ENCODE assay signal across 10 cellular contexts in the genomic region with DNA sequence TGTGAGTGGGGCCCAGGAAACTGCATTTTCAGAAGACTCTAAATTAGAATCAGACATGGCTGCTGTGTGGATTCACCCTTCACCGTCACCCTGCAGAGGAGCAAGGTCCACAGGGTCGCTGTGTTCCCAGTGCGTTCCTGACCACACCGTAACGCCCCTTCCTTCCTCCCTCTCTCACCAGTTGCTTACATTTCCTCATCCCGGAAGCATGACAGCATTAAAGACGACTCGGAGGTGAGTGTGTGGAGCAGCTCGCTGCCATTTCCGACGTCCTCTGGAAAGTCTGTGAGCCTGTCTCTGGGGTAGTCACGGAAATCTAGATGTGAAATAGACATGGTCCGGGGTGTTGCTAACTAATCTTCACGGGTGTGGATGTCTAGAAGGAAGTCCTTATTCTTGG. TPM values are rescaled to one million over a fixed set of nuclear protein-coding genes. Genes with fewer than 3 reads are reported as not detected.
A peak's percentile ranks its signal among the peaks of the same experiment; 100 is the strongest.
DNase-seq lines count a peak whose midpoint lies in the region; ATAC-seq, FAIRE-seq and TF ChIP-seq lines count a peak whose summit lies in the region.
"Had no signal": no experiment of that assay in that cellular context is flagged by ENCODE, and none has a peak within 500 bp of the region (broad histone marks: within the 10 kb centered on the region; RNA-seq: fewer than 3 reads in every experiment).

No MANE protein-coding gene starts in this region.

- DNase-seq in NOMO-1 (lab: John Stamatoyannopoulos, UW; ENCODE audit: unreplicated experiment in 2 of 2): peak; percentile 83 to 92
- peak; percentile 89 for DNase-seq in activated CD8-positive, alpha-beta T cell treated with anti-CD3 and anti-CD28 coated beads, Interleukin-2, amount 10 ng/mL, durations not matched to agents 7 days and 5 days
- peak; percentile 29 for DNase-seq in endothelial cell of umbilical vein (ENCODE audit: low read depth, low spot score)
- DNase-seq in stimulated activated effector memory CD8-positive, alpha-beta T cell treated with anti-CD3 and anti-CD28 coated beads, Interleukin-12 subunit alpha, Interleukin-12 subunit beta, amount 100 ng/mL, for 72 hours (ENCODE audit: low spot score in 2 of 2): peak; percentile 15 to 62
- DNase-seq in DMS53 treated with DMSO at 0.1 percent for 48 hours (lab: John Stamatoyannopoulos, UW; ENCODE audit: unreplicated experiment): no peak
- no peak for DNase-seq in NCI-H1048 (lab: John Stamatoyannopoulos, UW)
- DNase-seq: NCI-H187 had no signal

- H3K79me2 ChIP-seq in endothelial cell of umbilical vein (ENCODE audit: control insufficient read depth, insufficient read depth, low read length): no peaks in the 10 kb centered on the region

- H3K4me1 ChIP-seq in endothelial cell of umbilical vein (ENCODE audit: control insufficient read depth, extremely low read depth, insufficient read depth, low read length): peaks cover 12% of the 10 kb centered on the region
- H3K4me1 ChIP-seq: SJSA1 had no signal

- no peaks in the 10 kb centered on the region for H3K27me3 ChIP-seq in endothelial cell of umbilical vein (ENCODE audit: control insufficient read depth in 2 of 2, insufficient read depth in 2 of 2, low read length in 2 of 2)
- H3K27me3 ChIP-seq: SJSA1 had no signal

- POLR2A ChIA-PET in activated CD8-positive, alpha-beta T cell treated with anti-CD3 and anti-CD28 coated beads, Interleukin-2, amount 10 ng/mL, durations not matched to agents 7 days and 5 days (lab: Charles Lee): interaction anchor here (0.8 to 1.0 kb wide), 3 partner anchors 13 to 46 kb away, joined by 3 to 4 read pairs (median 4); a partner anchor contains a TSS
- POLR2A ChIA-PET in endothelial cell of umbilical vein (lab: Charles Lee): no interaction called here

- H3K36me3 Mint-ChIP-seq in activated CD8-positive, alpha-beta T cell treated with anti-CD3 and anti-CD28 coated beads, Interleukin-2, amount 10 ng/mL, durations not matched to agents 7 days and 5 days (ENCODE audit: low read depth): peaks cover 4% of the 10 kb centered on the region
- no peaks in the 10 kb centered on the region for H3K36me3 Mint-ChIP-seq in stimulated activated effector memory CD8-positive, alpha-beta T cell treated with anti-CD3 and anti-CD28 coated beads, Interleukin-12 subunit alpha, Interleukin-12 subunit beta, amount 100 ng/mL, for 72 hours

- peak; percentile 75 for ATAC-seq in activated CD8-positive, alpha-beta T cell treated with anti-CD3 and anti-CD28 coated beads, Interleukin-2, amount 10 ng/mL, durations not matched to agents 7 days and 5 days
- ATAC-seq in stimulated activated effector memory CD8-positive, alpha-beta T cell treated with anti-CD3 and anti-CD28 coated beads, Interleukin-12 subunit alpha, Interleukin-12 subunit beta, amount 100 ng/mL, for 72 hours: peak; percentile 81
- ATAC-seq in HG03025 (IDR thresholded peaks at IDR 0.05; ENCODE audit: low FRiP score, unreplicated experiment): no peak

- H4K20me1 ChIP-seq in endothelial cell of umbilical vein (replicated peaks; ENCODE audit: control insufficient read depth, extremely low read depth, insufficient read depth, low read length): no peaks in the 10 kb centered on the region

- H3K9ac ChIP-seq in endothelial cell of umbilical vein (replicated peaks; ENCODE audit: extremely low read depth, insufficient read depth, low read length): no peak overlapping the region

- H3K4me2 ChIP-seq in endothelial cell of umbilical vein (ENCODE audit: insufficient read depth, low read length): peak overlapping the region; percentile 12

- H3K27me3 Mint-ChIP-seq in activated CD8-positive, alpha-beta T cell treated with anti-CD3 and anti-CD28 coated beads, Interleukin-2, amount 10 ng/mL, durations not matched to agents 7 days and 5 days (ENCODE audit: low read depth): no peaks in the 10 kb centered on the region

- peaks cover 31% of the 10 kb centered on the region for H3K4me1 Mint-ChIP-seq in activated CD8-positive, alpha-beta T cell treated with anti-CD3 and anti-CD28 coated beads, Interleukin-2, amount 10 ng/mL, durations not matched to agents 7 days and 5 days (ENCODE audit: low read depth)
- H3K4me1 Mint-ChIP-seq in stimulated activated effector memory CD8-positive, alpha-beta T cell treated with anti-CD3 and anti-CD28 coated beads, Interleukin-12 subunit alpha, Interleukin-12 subunit beta, amount 100 ng/mL, for 72 hours: peaks cover 15% of the 10 kb centered on the region

- H3K4me3 ChIP-seq in endothelial cell of umbilical vein (replicated peaks in 1 of 3; ENCODE audit: insufficient read depth in 1 of 3, low read depth in 1 of 3, low read length in 3 of 3): no peak overlapping the region
- H3K4me3 ChIP-seq: SJSA1 had no signal

- TF ChIP-seq POLR2A in endothelial cell of umbilical vein (IDR thresholded peaks at IDR 0.05; ENCODE audit: low read depth, low read length): no peak

- BruUV-seq in endothelial cell of umbilical vein (replicated peaks; lab: Mats Ljungman, UMichigan): no TSS peak

- H3K9me3 ChIP-seq in endothelial cell of umbilical vein (replicated peaks; ENCODE audit: control insufficient read depth, insufficient read depth, low read length): no peaks in the 10 kb centered on the region
- H3K9me3 ChIP-seq: SJSA1 had no signal

- H2AFZ ChIP-seq in endothelial cell of umbilical vein (ENCODE audit: low read depth, low read length): no peak overlapping the region

- FAIRE-seq in endothelial cell of umbilical vein (lab: Jason Lieb, UNC): peak; percentile 91
- FAIRE-seq: GM19239 had no signal

- peak overlapping the region; percentile 21 for H3K27ac ChIP-seq in endothelial cell of umbilical vein (ENCODE audit: insufficient read depth, low read depth, low read length)
- H3K27ac ChIP-seq: SJSA1 had no signal

- dilution Hi-C loops in endothelial cell of umbilical vein (cut with MboI; ENCODE audit: extremely low pct_ligation_motif_present, low sequenced_read_pairs): no loop called here

- no peaks in the 10 kb centered on the region for H3K36me3 ChIP-seq in endothelial cell of umbilical vein (ENCODE audit: control insufficient read depth in 2 of 2, extremely low read depth in 1 of 2, insufficient read depth in 2 of 2, low read length in 2 of 2)
- H3K36me3 ChIP-seq: SJSA1 had no signal

- intact Hi-C loops in endothelial cell of umbilical vein (cut with micrococcal nuclease): loop anchor here (1.0 kb wide), 1 partner anchor 15 kb away; no protein-coding TSS in a partner anchor

- no peaks in the 10 kb centered on the region for H3K9me1 ChIP-seq in endothelial cell of umbilical vein (replicated peaks; ENCODE audit: control insufficient read depth, extremely low read depth, insufficient read depth, low read length)

- H3K27ac Mint-ChIP-seq in activated CD8-positive, alpha-beta T cell treated with anti-CD3 and anti-CD28 coated beads, Interleukin-2, amount 10 ng/mL, durations not matched to agents 7 days and 5 days: no peak overlapping the region
- no peak overlapping the region for H3K27ac Mint-ChIP-seq in stimulated activated effector memory CD8-positive, alpha-beta T cell treated with anti-CD3 and anti-CD28 coated beads, Interleukin-12 subunit alpha, Interleukin-12 subunit beta, amount 100 ng/mL, for 72 hours

- no peaks in the 10 kb centered on the region for H3K9me3 Mint-ChIP-seq in activated CD8-positive, alpha-beta T cell treated with anti-CD3 and anti-CD28 coated beads, Interleukin-2, amount 10 ng/mL, durations not matched to agents 7 days and 5 days (ENCODE audit: insufficient read depth)
- no peaks in the 10 kb centered on the region for H3K9me3 Mint-ChIP-seq in stimulated activated effector memory CD8-positive, alpha-beta T cell treated with anti-CD3 and anti-CD28 coated beads, Interleukin-12 subunit alpha, Interleukin-12 subunit beta, amount 100 ng/mL, for 72 hours

- no peak for TF ChIP-seq CTCF in endothelial cell of umbilical vein (IDR thresholded peaks at IDR 0.05; ENCODE audit: extremely low read depth in 1 of 2, insufficient read depth in 1 of 2, low read depth in 1 of 2, low read length in 2 of 2)

- CTCF ChIA-PET in activated CD8-positive, alpha-beta T cell treated with anti-CD3 and anti-CD28 coated beads, Interleukin-2, amount 10 ng/mL, durations not matched to agents 7 days and 5 days (lab: Charles Lee): interaction anchor here (1.1 to 5.1 kb wide), 5 partner anchors 9 to 233 kb away, joined by 3 to 59 read pairs (median 8); a partner anchor contains a TSS
- CTCF ChIA-PET in endothelial cell of umbilical vein (lab: Charles Lee): interaction anchor here (1.8 to 3.6 kb wide), 3 partner anchors 9 to 104 kb away, joined by 5 to 32 read pairs (median 25); no protein-coding TSS in a partner anchor

- H3K4me3 Mint-ChIP-seq in activated CD8-positive, alpha-beta T cell treated with anti-CD3 and anti-CD28 coated beads, Interleukin-2, amount 10 ng/mL, durations not matched to agents 7 days and 5 days: no peak overlapping the region
- H3K4me3 Mint-ChIP-seq in stimulated activated effector memory CD8-positive, alpha-beta T cell treated with anti-CD3 and anti-CD28 coated beads, Interleukin-12 subunit alpha, Interleukin-12 subunit beta, amount 100 ng/mL, for 72 hours: no peak overlapping the region

TF ChIP-seq in endothelial cell of umbilical vein, 7 proteins besides CTCF, POLR2A, EP300 and RAD21 (continues in another document):
- TF ChIP-seq, protein P1, sequence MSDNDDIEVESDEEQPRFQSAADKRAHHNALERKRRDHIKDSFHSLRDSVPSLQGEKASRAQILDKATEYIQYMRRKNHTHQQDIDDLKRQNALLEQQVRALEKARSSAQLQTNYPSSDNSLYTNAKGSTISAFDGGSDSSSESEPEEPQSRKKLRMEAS (IDR thresholded peaks at IDR 0.05; ENCODE audit: insufficient read depth, insufficient read length): no peak
- no peak for TF ChIP-seq EZH2 (IDR thresholded peaks at IDR 0.05; ENCODE audit: borderline replicate concordance, low read depth, low read length, severe bottlenecking)
- no peak for TF ChIP-seq GATA2 (IDR thresholded peaks at IDR 0.05; ENCODE audit: insufficient read depth, insufficient read length, low read depth, low read length)
- peak; percentile 53 for TF ChIP-seq POLR2AphosphoS5 (IDR thresholded peaks at IDR 0.05; ENCODE audit: insufficient read depth, low read depth, low read length)
- no peak for TF ChIP-seq MYC (IDR thresholded peaks at IDR 0.05; ENCODE audit: low read depth, low read length)
- no peak for TF ChIP-seq JUN (IDR thresholded peaks at IDR 0.05; ENCODE audit: borderline replicate concordance, insufficient read depth, insufficient read length, low read depth)

RNA-seq across cellular contexts. Expression of a gene that starts 45.9 kb away (rescaled TPM):
- total RNA-seq in activated CD8-positive, alpha-beta T cell treated with anti-CD3 and anti-CD28 coated beads, Interleukin-2, amount 10 ng/mL, durations not matched to agents 7 days and 5 days: 10 to 100 TPM; 69.7 to 74.4 TPM
- total RNA-seq in endothelial cell of umbilical vein: 62.6 and 69.8 TPM in 2 replicates
- polyA plus RNA-seq in endothelial cell of umbilical vein: 31.5 and 57.8 TPM in 2 replicates
- polyA plus RNA-seq in endothelial cell of umbilical vein (2011; cell fraction: cytosol; rRNA removed): 12.5 and 21.8 TPM in 2 replicates
- 27.2 and 31.3 TPM in 2 replicates for polyA plus RNA-seq in endothelial cell of umbilical vein (2011; cell fraction: nucleus; rRNA removed)
- 20.7 and 41.9 TPM in 2 replicates for polyA plus RNA-seq in endothelial cell of umbilical vein (2012)
- 6.2 and 8.0 TPM in 2 replicates for polyA minus RNA-seq in endothelial cell of umbilical vein
- polyA minus RNA-seq in endothelial cell of umbilical vein (2011; cell fraction: cytosol; rRNA and poly(A)+ RNA removed): 6.8 TPM
- polyA minus RNA-seq in endothelial cell of umbilical vein (2011; cell fraction: nucleus; rRNA and poly(A)+ RNA removed): 4.2 and 8.6 TPM in 2 replicates

Comparison
In these comparisons a context has a peak if more than half of its experiments do, and no peak if none do; other contexts are left out.
1. DNase-seq: peak in NOMO-1 (2 of 2), activated CD8-positive, alpha-beta T cell treated with anti-CD3 and anti-CD28 coated beads, Interleukin-2, amount 10 ng/mL, durations not matched to agents 7 days and 5 days (single experiment), endothelial cell of umbilical vein (single experiment) and stimulated activated effector memory CD8-positive, alpha-beta T cell treated with anti-CD3 and anti-CD28 coated beads, Interleukin-12 subunit alpha, Interleukin-12 subunit beta, amount 100 ng/mL, for 72 hours (2 of 2); none in DMS53 treated with DMSO at 0.1 percent for 48 hours (single experiment) and NCI-H1048 (single experiment).